17 cellular contexts compared by ENCODE assay signal in the genomic region with DNA sequence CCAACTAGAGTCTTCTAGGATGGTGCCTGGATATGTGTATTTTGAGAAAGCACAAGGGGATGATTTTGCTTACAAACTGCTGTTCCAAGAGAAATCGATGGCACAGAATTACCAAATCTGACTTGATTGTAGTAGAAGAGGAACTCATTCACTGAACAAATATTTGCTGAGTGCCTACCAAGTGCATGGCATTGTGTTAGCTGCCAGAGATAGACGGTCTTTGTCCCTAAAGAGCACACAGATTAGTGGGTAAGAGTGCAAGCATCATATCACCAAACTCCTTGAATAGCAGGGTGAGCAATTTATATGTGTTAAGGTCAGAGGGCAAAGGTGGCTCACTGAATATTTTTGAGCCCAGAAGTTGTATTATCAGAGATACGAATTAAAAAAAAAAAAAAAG. TPM values are rescaled to one million over a fixed set of nuclear protein-coding genes. Genes with fewer than 3 reads are reported as not detected.
A peak's percentile ranks its signal among the peaks of the same experiment; 100 is the strongest.
DNase-seq lines count a peak whose midpoint lies in the region; ATAC-seq and TF ChIP-seq lines count a peak whose summit lies in the region.
"Had no signal": no experiment of that assay in that cellular context is flagged by ENCODE, and none has a peak within 500 bp of the region (broad histone marks: within the 10 kb centered on the region; RNA-seq: fewer than 3 reads in every experiment).

No MANE protein-coding gene starts in this region.

- no peaks in the 10 kb centered on the region for H3K9me2 ChIP-seq in HCT116 (ENCODE audit: insufficient read depth)
- H3K9me2 ChIP-seq in PC-3 (replicated peaks; ENCODE audit: low read length): no peaks in the 10 kb centered on the region

- H3K4me2 ChIP-seq in HCT116 (ENCODE audit: low read length): no peak overlapping the region
- peak overlapping the region; percentile 11; the same call in 1 of the 2 replicates for H3K4me2 ChIP-seq in PC-3 (ENCODE audit: low read length)
- H3K4me2 ChIP-seq: hepatocyte, neural progenitor cell had no signal

- H3K27ac ChIP-seq in HCT116 (ENCODE audit: low read depth, low read length): no peak overlapping the region
- no peak overlapping the region for H3K27ac ChIP-seq in PC-3 (ENCODE audit: low read length)
- no peak overlapping the region for H3K27ac ChIP-seq in naive thymus-derived CD4-positive, alpha-beta T cell (ENCODE audit: low read depth, low read length)
- H3K27ac ChIP-seq: hepatocyte, neural progenitor cell, upper lobe of right lung had no signal

- intact Hi-C loops in HCT116 (cut with micrococcal nuclease): loop anchor here (10.0 kb wide), 1 partner anchor 534 kb away; the partner anchor contains the start of genes EFCAB11 and TDP1
- intact Hi-C loops in PC-3 (cut with micrococcal nuclease): no loop called here
- intact Hi-C loops in naive thymus-derived CD4-positive, alpha-beta T cell (cut with micrococcal nuclease): no loop called here
- intact Hi-C loops in Caco-2 (cut with micrococcal nuclease; ENCODE audit: unreplicated experiment): no loop called here

- CTCF ChIA-PET in HCT116 (lab: Charles Lee) (no interaction called here), PC-3 (lab: Charles Lee) (no interaction called here), Caco-2 (lab: Charles Lee) (no interaction called here)
- CTCF ChIA-PET in naive thymus-derived CD4-positive, alpha-beta T cell (lab: Charles Lee): no interaction called here

- no peak overlapping the region for H3K4me3 Mint-ChIP-seq in naive thymus-derived CD4-positive, alpha-beta T cell
- H3K4me3 Mint-ChIP-seq in Caco-2 (ENCODE audit: unreplicated experiment): no peak overlapping the region
- H3K4me3 Mint-ChIP-seq: central memory CD8-positive, alpha-beta T cell; neural progenitor cell; stimulated activated naive CD8-positive, alpha-beta T cell treated with anti-CD3 and anti-CD28 coated beads, Interleukin-15, Interleukin-2, amounts not matched to agents 100 ng/mL and 50 ng/mL, for 24 hours had no signal

- ATAC-seq in HCT116 (no peak), PC-3 (no peak; the same call in 1 of the 2 replicates)
- ATAC-seq in naive thymus-derived CD4-positive, alpha-beta T cell: no peak
- ATAC-seq: upper lobe of right lung had no signal

- TF ChIP-seq RAD21 in HCT116 (IDR thresholded peaks at IDR 0.05; ENCODE audit: low read depth): no peak

- no peaks in the 10 kb centered on the region; the same call in 1 of the 2 replicates for H3K79me2 ChIP-seq in HCT116 (ENCODE audit: insufficient read depth, low read length)
- no peaks in the 10 kb centered on the region for H3K79me2 ChIP-seq in PC-3 (ENCODE audit: low read length)

- H2AFZ ChIP-seq in HCT116 (ENCODE audit: low read depth, low read length, poor library complexity, severe bottlenecking) (no peak overlapping the region), PC-3 (ENCODE audit: low read length) (no peak overlapping the region)
- H2AFZ ChIP-seq: hepatocyte, neural progenitor cell had no signal

- H3K4me1 ChIP-seq in HCT116 (ENCODE audit: control insufficient read depth in 1 of 2, insufficient read depth in 2 of 2, low read length in 2 of 2) (peaks cover 6 to 20% of the 10 kb centered on the region in 2 experiments), PC-3 (ENCODE audit: insufficient read depth, low read length) (peaks cover 34% of the 10 kb centered on the region), Caco-2 (peaks cover 19% of the 10 kb centered on the region)
- peaks cover 15 to 20% of the 10 kb centered on the region in 2 donors for H3K4me1 ChIP-seq in naive thymus-derived CD4-positive, alpha-beta T cell (ENCODE audit: control insufficient read depth in 2 of 2, insufficient read depth in 2 of 2, low read length in 2 of 2)

- RAD21 ChIA-PET in HCT116 (lab: Charles Lee; ENCODE audit: low non-redundant PET in 1 of 2, low total read pairs in 2 of 2, uncharacterized antibody in 2 of 2, unreplicated experiment in 2 of 2): no interaction called here

- DNase-seq in NCI-H1417 (lab: John Stamatoyannopoulos, UW) (peak; percentile 17 to 70 (median 67)), NCI-H1417 treated with DMSO at 0.1 percent for 48 hours (lab: John Stamatoyannopoulos, UW) (no peak), HCT116 (ENCODE audit: low read depth, low spot score) (no peak), PC-3 (peak; percentile 47), GM13976 (ENCODE audit: low spot score) (no peak), middle frontal gyrus (ENCODE audit: extremely low spot score, low spot score) (no peak), Caco-2 (no peak)
- no peak for DNase-seq in naive thymus-derived CD4-positive, alpha-beta T cell
- DNase-seq: CD8-positive, alpha-beta memory T cell; kidney; mesendoderm; NCI-H2171 treated with DMSO at 0.1 percent for 48 hours; upper lobe of right lung had no signal

- TF ChIP-seq CTCF in HCT116 (IDR thresholded peaks at IDR 0.05 in 2 of 3, conservative IDR thresholded peaks at IDR 0.05 in 1 of 3; ENCODE audit: borderline replicate concordance in 1 of 3, insufficient read depth in 1 of 3, low read depth in 2 of 3, low read length in 2 of 3) (no peak), PC-3 (conservative IDR thresholded peaks at IDR 0.05; ENCODE audit: low read depth, low read length) (no peak), GM13976 (IDR thresholded peaks at IDR 0.05; ENCODE audit: borderline replicate concordance, control extremely low read depth, extremely low read depth, insufficient read depth, missing control alignments) (no peak), Caco-2 (IDR thresholded peaks at IDR 0.05; ENCODE audit: insufficient read depth in 1 of 2, low read depth in 1 of 2, low read length in 1 of 2, severe bottlenecking in 1 of 2, unreplicated experiment in 1 of 2) (no peak)

- H4K20me1 ChIP-seq in HCT116 (ENCODE audit: insufficient read depth): no peaks in the 10 kb centered on the region
- no peaks in the 10 kb centered on the region for H4K20me1 ChIP-seq in PC-3 (ENCODE audit: low read length)

- H3K4me3 ChIP-seq in HCT116 (replicated peaks in 1 of 2; ENCODE audit: low read depth in 1 of 2, low read length in 2 of 2): no peak overlapping the region
- no peak overlapping the region for H3K4me3 ChIP-seq in PC-3 (ENCODE audit: low read length)
- no peak overlapping the region for H3K4me3 ChIP-seq in naive thymus-derived CD4-positive, alpha-beta T cell (ENCODE audit: low read length)
- no peak overlapping the region for H3K4me3 ChIP-seq in Caco-2 (ENCODE audit: low read depth, low read length)
- H3K4me3 ChIP-seq: hepatocyte, neural progenitor cell, upper lobe of right lung had no signal

- peak overlapping the region in 8 of 9 donors; percentile 52 to 96 (median 73) for H3K27ac Mint-ChIP-seq in naive thymus-derived CD4-positive, alpha-beta T cell
- no peak overlapping the region for H3K27ac Mint-ChIP-seq in Caco-2 (ENCODE audit: unreplicated experiment)
- H3K27ac Mint-ChIP-seq: neural progenitor cell had no signal

- peaks cover 0 to 1% (median 0%) of the 10 kb centered on the region in 11 donors for H3K9me3 Mint-ChIP-seq in naive thymus-derived CD4-positive, alpha-beta T cell
- H3K9me3 Mint-ChIP-seq in Caco-2 (ENCODE audit: unreplicated experiment): no peaks in the 10 kb centered on the region
- H3K9me3 Mint-ChIP-seq: CD8-positive, alpha-beta memory T cell; central memory CD8-positive, alpha-beta T cell; stimulated activated naive CD8-positive, alpha-beta T cell treated with anti-CD3 and anti-CD28 coated beads, Interleukin-15, Interleukin-2, amounts not matched to agents 100 ng/mL and 50 ng/mL, for 24 hours had no signal

- TF ChIP-seq POLR2A in HCT116 (IDR thresholded peaks at IDR 0.05; ENCODE audit: borderline replicate concordance, extremely low read depth, insufficient read depth, insufficient read length): no peak

- H3K9me3 ChIP-seq in HCT116 (ENCODE audit: control insufficient read depth in 1 of 2, insufficient read depth in 1 of 2, low read depth in 1 of 2, low read length in 2 of 2): no peaks in the 10 kb centered on the region
- H3K9me3 ChIP-seq in PC-3 (ENCODE audit: low read length): no peaks in the 10 kb centered on the region
- no peaks in the 10 kb centered on the region for H3K9me3 ChIP-seq in naive thymus-derived CD4-positive, alpha-beta T cell (ENCODE audit: control insufficient read depth in 2 of 3, low read length in 3 of 3)
- no peaks in the 10 kb centered on the region for H3K9me3 ChIP-seq in Caco-2
- H3K9me3 ChIP-seq: upper lobe of right lung had no signal

- H3K4me1 Mint-ChIP-seq in naive thymus-derived CD4-positive, alpha-beta T cell: peaks cover 47 to 72% (median 69%) of the 10 kb centered on the region in 7 donors
- H3K4me1 Mint-ChIP-seq in Caco-2 (ENCODE audit: low read depth, unreplicated experiment): peaks cover 32% of the 10 kb centered on the region

- BruUV-seq in HCT116 (replicated peaks; lab: Mats Ljungman, UMichigan) (TSS peak; percentile 33), PC-3 (replicated peaks; lab: Mats Ljungman, UMichigan) (no TSS peak), Caco-2 (replicated peaks; lab: Mats Ljungman, UMichigan) (no TSS peak)

- POLR2A ChIA-PET in HCT116 (lab: Charles Lee) (no interaction called here), PC-3 (lab: Charles Lee; ENCODE audit: unreplicated experiment) (no interaction called here), Caco-2 (lab: Charles Lee) (no interaction called here)
- POLR2A ChIA-PET in naive thymus-derived CD4-positive, alpha-beta T cell (lab: Charles Lee): interaction anchor here (2.1 kb wide), 1 partner anchor 10 kb away, joined by 6 read pairs; no protein-coding TSS in a partner anchor

- in situ Hi-C loops in GM13976 (cut with MboI; ENCODE audit: low sequenced_read_pairs, unreplicated experiment): loop anchor here (10.0 to 25.0 kb wide), 2 partner anchors 383 to 494 kb away; no protein-coding TSS in a partner anchor

- peaks cover 0 to 7% (median 4%) of the 10 kb centered on the region in 5 donors for H3K36me3 Mint-ChIP-seq in naive thymus-derived CD4-positive, alpha-beta T cell
- peaks cover 8% of the 10 kb centered on the region for H3K36me3 Mint-ChIP-seq in Caco-2 (ENCODE audit: insufficient read depth, unreplicated experiment)
- H3K36me3 Mint-ChIP-seq: neural progenitor cell had no signal

- H3K27me3 Mint-ChIP-seq in naive thymus-derived CD4-positive, alpha-beta T cell: peaks cover 0 to 2% (median 0%) of the 10 kb centered on the region in 5 donors
- no peaks in the 10 kb centered on the region for H3K27me3 Mint-ChIP-seq in Caco-2 (ENCODE audit: insufficient read depth, unreplicated experiment)
- H3K27me3 Mint-ChIP-seq: CD8-positive, alpha-beta memory T cell; central memory CD8-positive, alpha-beta T cell; stimulated activated naive CD8-positive, alpha-beta T cell treated with anti-CD3 and anti-CD28 coated beads, Interleukin-15, Interleukin-2, amounts not matched to agents 100 ng/mL and 50 ng/mL, for 24 hours had no signal

- no peaks in the 10 kb centered on the region for H3F3A ChIP-seq in PC-3 (ENCODE audit: low read length, unreplicated experiment)

- H3K36me3 ChIP-seq in HCT116 (ENCODE audit: control insufficient read depth in 1 of 2, insufficient read depth in 2 of 2, low read length in 2 of 2): no peaks in the 10 kb centered on the region
- H3K36me3 ChIP-seq in PC-3 (ENCODE audit: low read depth, low read length): no peaks in the 10 kb centered on the region
- H3K36me3 ChIP-seq in naive thymus-derived CD4-positive, alpha-beta T cell (ENCODE audit: control insufficient read depth in 2 of 3, insufficient read depth in 3 of 3, low read length in 3 of 3): peaks cover 0 to 6% (median 0%) of the 10 kb centered on the region in 3 experiments
- H3K36me3 ChIP-seq in Caco-2 (ENCODE audit: control insufficient read depth, insufficient read depth, low read length): no peaks in the 10 kb centered on the region
- H3K36me3 ChIP-seq: neural progenitor cell, upper lobe of right lung had no signal

- no peak overlapping the region for H3K9ac ChIP-seq in HCT116 (ENCODE audit: low read length)
- H3K9ac ChIP-seq in PC-3 (ENCODE audit: low read length): no peak overlapping the region
- H3K9ac ChIP-seq: neural progenitor cell had no signal

- H3K27me3 ChIP-seq in HCT116 (ENCODE audit: insufficient read depth, low read length) (0 out of 2 replicates have a peak, but pooled peaks cover 5% of the 10 kb centered on the region), PC-3 (ENCODE audit: low read length) (no peaks in the 10 kb centered on the region), Caco-2 (replicated peaks; ENCODE audit: control insufficient read depth, insufficient read depth, low read length) (no peaks in the 10 kb centered on the region)
- H3K27me3 ChIP-seq in naive thymus-derived CD4-positive, alpha-beta T cell (ENCODE audit: control insufficient read depth in 2 of 2, insufficient read depth in 2 of 2, low read length in 2 of 2): no peaks in the 10 kb centered on the region
- H3K27me3 ChIP-seq: hepatocyte, neural progenitor cell, upper lobe of right lung had no signal

RNA-seq across cellular contexts. Expression of gene FOXN3, which starts 3.5 kb away (rescaled TPM):
- 20.0 TPM for total RNA-seq in HCT116 (2021; ENCODE audit: unreplicated experiment)
- 7.7 and 8.3 TPM in 2 replicates for polyA plus RNA-seq in HCT116 (2012)
- 13.2 and 13.3 TPM in 2 replicates for total RNA-seq in PC-3 (2014; rRNA removed)
- 100 to 1,000 TPM; 103 to 192 (median 149) TPM for total RNA-seq in naive thymus-derived CD4-positive, alpha-beta T cell
- polyA plus RNA-seq in naive thymus-derived CD4-positive, alpha-beta T cell: 100 to 1,000 TPM; 120 to 156 TPM
- 20.6 and 24.8 TPM in 2 replicates for total RNA-seq in Caco-2 (2022)

Comparison
In these comparisons a context has a peak if more than half of its experiments do, and no peak if none do; other contexts are left out.
1. DNase-seq: peak in NCI-H1417 (3 of 3) and PC-3 (single experiment); none in NCI-H1417 treated with DMSO at 0.1 percent for 48 hours (single experiment), HCT116 (single experiment), naive thymus-derived CD4-positive, alpha-beta T cell (0 of 9), GM13976 (single experiment), middle frontal gyrus (single experiment) and Caco-2 (0 of 2).